ENCODE assay signal across 27 cellular contexts in genomic region chr9:114122152-114122615, GRCh38. TPM values are rescaled to one million over a fixed set of nuclear protein-coding genes. Genes with fewer than 3 reads are reported as not detected.
"Had no signal": no experiment of that assay in that cellular context is flagged by ENCODE, and none has a peak within 500 bp of the region (broad histone marks: within the 10 kb centered on the region; RNA-seq: fewer than 3 reads in every experiment).

No MANE protein-coding gene starts in this region.

- ATAC-seq: esophagus mucosa; left colon; naive thymus-derived CD4-positive, alpha-beta T cell; sciatic nerve; stimulated activated naive B cell treated with anti-CD40 and anti-IgM and Interleukin-4, amounts not matched to agents 10 μg/mL and 1 μg/mL and 100 μg/mL, for 72 hours; T-cell had no signal

- H3K4me1 ChIP-seq: breast epithelium had no signal

- H3K9me3 ChIP-seq: breast epithelium had no signal

- H3K9me3 Mint-ChIP-seq: activated CD4-positive, alpha-beta T cell treated with anti-CD3 and anti-CD28 coated beads, Interleukin-2, amount 10 ng/mL, durations not matched to agents 24 days and 14 days; T-helper 2 cell treated with Interferon-gamma antibody and Interleukin-4, amounts not matched to agents 5 μg/mL and 100 μg/mL, for 36 hours had no signal

- H3K4me1 Mint-ChIP-seq: activated CD4-positive, alpha-beta T cell treated with anti-CD3 and anti-CD28 coated beads, Interleukin-2, amount 10 ng/mL, durations not matched to agents 24 days and 14 days; activated naive CD4-positive, alpha-beta T cell treated with anti-CD3 and anti-CD28 coated beads, Interleukin-2, amount 50 U/mL, for 24 hours; stimulated activated naive B cell treated with anti-CD40 and anti-IgM and Interleukin-4, amounts not matched to agents 10 μg/mL and 1 μg/mL and 100 μg/mL, for 72 hours; T-cell had no signal

- H3K4me3 Mint-ChIP-seq: activated CD4-positive, alpha-beta memory T cell treated with anti-CD3 and anti-CD28 coated beads for 36 hours; activated CD4-positive, alpha-beta T cell treated with anti-CD3 and anti-CD28 coated beads, Interleukin-2, amount 10 ng/mL, durations not matched to agents 24 days and 14 days; activated naive CD4-positive, alpha-beta T cell treated with anti-CD3 and anti-CD28 coated beads, Interleukin-2, amount 50 U/mL, for 24 hours; activated T-cell treated with anti-CD3 and anti-CD28 coated beads, Interleukin-2, amount 50 U/mL, for 24 hours; mesothelial cell of epicardium; naive thymus-derived CD4-positive, alpha-beta T cell; stimulated activated naive B cell treated with anti-CD40 and anti-IgM and Interleukin-4, amounts not matched to agents 10 μg/mL and 1 μg/mL and 100 μg/mL, for 72 hours; T-cell; T-helper 2 cell treated with Interferon-gamma antibody and Interleukin-4, amounts not matched to agents 5 μg/mL and 100 μg/mL, for 36 hours had no signal

- H3K27ac Mint-ChIP-seq: activated CD4-positive, alpha-beta memory T cell treated with anti-CD3 and anti-CD28 coated beads for 36 hours; activated CD4-positive, alpha-beta T cell treated with anti-CD3 and anti-CD28 coated beads, Interleukin-2, amount 10 ng/mL, durations not matched to agents 24 days and 14 days; activated naive CD4-positive, alpha-beta T cell treated with anti-CD3 and anti-CD28 coated beads, Interleukin-2, amount 50 U/mL, for 24 hours; activated T-cell treated with anti-CD3 and anti-CD28 coated beads, Interleukin-2, amount 50 U/mL, for 24 hours; mesothelial cell of epicardium; naive thymus-derived CD4-positive, alpha-beta T cell; stimulated activated naive B cell treated with anti-CD40 and anti-IgM and Interleukin-4, amounts not matched to agents 10 μg/mL and 1 μg/mL and 100 μg/mL, for 72 hours; T-cell; T-helper 2 cell treated with Interferon-gamma antibody and Interleukin-4, amounts not matched to agents 5 μg/mL and 100 μg/mL, for 36 hours had no signal

- H3K36me3 Mint-ChIP-seq: activated naive CD4-positive, alpha-beta T cell treated with anti-CD3 and anti-CD28 coated beads, Interleukin-2, amount 50 U/mL, for 24 hours; mesothelial cell of epicardium; naive thymus-derived CD4-positive, alpha-beta T cell; stimulated activated naive B cell treated with anti-CD40 and anti-IgM and Interleukin-4, amounts not matched to agents 10 μg/mL and 1 μg/mL and 100 μg/mL, for 72 hours; T-cell had no signal

- H3K27ac ChIP-seq: breast epithelium, stomach, tibial artery had no signal

- H3K36me3 ChIP-seq: breast epithelium, stomach, tibial artery had no signal

- H3K4me3 ChIP-seq: breast epithelium, stomach, tibial artery had no signal

- FAIRE-seq: keratinocyte, small intestine had no signal

- H3K27me3 ChIP-seq: breast epithelium, tibial artery had no signal

- DNase-seq: activated CD4-positive, alpha-beta memory T cell treated with anti-CD3 and anti-CD28 coated beads for 36 hours; activated CD4-positive, alpha-beta T cell treated with anti-CD3 and anti-CD28 coated beads, Interleukin-2, amount 10 ng/mL, durations not matched to agents 24 days and 14 days; activated CD4-positive, CD25-positive, alpha-beta regulatory T cell treated with anti-CD3 and anti-CD28 coated beads, Interleukin-2, amount 50 U/mL, for 72 hours; activated CD8-positive, alpha-beta memory T cell treated with anti-CD3 and anti-CD28 coated beads, Interleukin-2, amount 50 U/mL, for 48 hours; activated T-cell treated with anti-CD3 and anti-CD28 coated beads, Interleukin-2, amount 50 U/mL, for 24 hours; central memory CD4-positive, alpha-beta T cell; foreskin fibroblast; head of caudate nucleus; hippocampal formation; left colon; mammary epithelial cell; naive thymus-derived CD4-positive, alpha-beta T cell; occipital lobe; small intestine; stimulated activated CD4-positive, alpha-beta T cell treated with anti-CD3 and anti-CD28 coated beads, Interleukin-1b, Interleukin-23, amount 100 ng/mL, for 48 hours; stimulated activated naive B cell treated with anti-CD40 and anti-IgM and Interleukin-4, amounts not matched to agents 10 μg/mL and 1 μg/mL and 100 μg/mL, for 72 hours; stomach; T-cell; tibial artery had no signal

RNA-seq across cellular contexts. Expression of gene KIF12, which starts 23.1 kb away (rescaled TPM):
- total RNA-seq: activated CD4-positive, alpha-beta memory T cell treated with anti-CD3 and anti-CD28 coated beads for 36 hours; activated CD4-positive, alpha-beta T cell treated with anti-CD3 and anti-CD28 coated beads, Interleukin-2, amount 10 ng/mL, durations not matched to agents 24 days and 14 days; naive thymus-derived CD4-positive, alpha-beta T cell had no signal
- polyA plus RNA-seq: naive thymus-derived CD4-positive, alpha-beta T cell; neural cell had no signal

RNA-seq across cellular contexts. Expression of gene COL27A1, which starts 33.2 kb away (rescaled TPM):
- polyA plus RNA-seq: naive thymus-derived CD4-positive, alpha-beta T cell had no signal

RNA-seq across cellular contexts. Expression of gene AMBP, which starts 44.1 kb away (rescaled TPM):
- total RNA-seq: activated CD4-positive, alpha-beta memory T cell treated with anti-CD3 and anti-CD28 coated beads for 36 hours; activated CD4-positive, alpha-beta T cell treated with anti-CD3 and anti-CD28 coated beads, Interleukin-2, amount 10 ng/mL, durations not matched to agents 24 days and 14 days; mammary epithelial cell; naive thymus-derived CD4-positive, alpha-beta T cell; sciatic nerve had no signal
- polyA plus RNA-seq: keratinocyte; mammary epithelial cell; naive thymus-derived CD4-positive, alpha-beta T cell; neural cell had no signal
